30 cellular contexts compared by ENCODE assay signal in the genomic region with DNA sequence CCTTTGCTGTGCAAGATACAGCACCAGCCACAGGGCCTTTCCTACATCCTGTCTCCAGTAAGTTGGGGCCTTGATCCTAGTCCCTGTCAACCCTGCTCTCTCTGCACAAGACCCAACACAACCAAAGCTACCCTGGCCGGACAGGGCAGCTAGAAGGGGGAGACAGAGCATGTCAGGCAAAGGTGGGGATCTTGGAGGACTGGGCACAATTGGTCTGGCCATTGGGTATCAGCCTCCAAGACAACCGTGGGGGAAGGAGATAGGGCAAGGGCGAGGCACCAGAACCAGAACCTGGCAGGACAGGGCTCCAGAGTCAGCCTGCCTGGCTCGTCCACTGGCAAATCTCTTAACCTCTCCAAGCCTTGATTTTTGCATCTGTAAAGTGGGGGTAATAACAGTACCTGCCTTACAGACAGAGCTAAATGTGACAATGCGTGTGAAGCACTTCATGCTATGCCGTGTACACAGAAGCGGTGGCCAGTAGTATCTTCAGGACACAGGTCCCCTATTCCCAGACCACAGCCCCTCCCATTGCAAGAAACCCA. TPM values are rescaled to one million over a fixed set of nuclear protein-coding genes. Genes with fewer than 3 reads are reported as not detected.
DNase-seq lines count a peak whose midpoint lies in the region; ATAC-seq, FAIRE-seq and TF ChIP-seq lines count a peak whose summit lies in the region.
"Had no signal": no experiment of that assay in that cellular context is flagged by ENCODE, and none has a peak within 500 bp of the region (broad histone marks: within the 10 kb centered on the region; RNA-seq: fewer than 3 reads in every experiment).

No MANE protein-coding gene starts in this region.

- no peaks in the 10 kb centered on the region for H3K79me1 ChIP-seq in H1 (ENCODE audit: low read depth, low read length)
- H3K79me1 ChIP-seq in H9 (ENCODE audit: insufficient read depth, low read depth, low read length, poor library complexity, severe bottlenecking), result no peaks in the 10 kb centered on the region

- H2BK15ac ChIP-seq in H1 (ENCODE audit: low read length) (peak overlapping the region; percentile 53; the same call in 1 of the 2 replicates), H9 (ENCODE audit: low read depth, low read length) (no peak overlapping the region)

- H3K23me2 ChIP-seq in H1 (ENCODE audit: low read depth, low read length) (peaks cover 10% of the 10 kb centered on the region; the same call in 1 of the 2 replicates), H9 (ENCODE audit: insufficient read length, low read depth, low read length, poor library complexity, severe bottlenecking) (peaks cover 8% of the 10 kb centered on the region)

- no peaks in the 10 kb centered on the region for H3K9me3 ChIP-seq in CD4-positive, CD25-positive, alpha-beta regulatory T cell (ENCODE audit: control insufficient read depth in 2 of 2, low read length in 2 of 2)
- H3K9me3 ChIP-seq in H1 (ENCODE audit: insufficient read depth in 2 of 2, low read depth in 1 of 2, low read length in 1 of 2) (no peaks in the 10 kb centered on the region), gastrocnemius medialis (no peaks in the 10 kb centered on the region), H9 (ENCODE audit: control insufficient read depth, low read depth, low read length) (no peaks in the 10 kb centered on the region)
- H3K9me3 ChIP-seq: lower lobe of right lung, MG63, mucosa of descending colon, testis had no signal

- no peak overlapping the region for H3K27ac ChIP-seq in CD4-positive, CD25-positive, alpha-beta regulatory T cell (ENCODE audit: insufficient read depth, low read length, poor library complexity, severe bottlenecking)
- H3K27ac ChIP-seq in H1 (ENCODE audit: low read depth, low read length), result no peak overlapping the region
- H3K27ac ChIP-seq in gastrocnemius medialis, result peak overlapping the region; percentile 44 to 99 (median 70)
- no peak overlapping the region for H3K27ac ChIP-seq in H9 (ENCODE audit: insufficient read length, low read depth, low read length)
- H3K27ac ChIP-seq: lower lobe of right lung, SK-N-MC, testis had no signal

- peaks cover 0 to 18% (median 4%) of the 10 kb centered on the region in 4 donors for H3K4me1 Mint-ChIP-seq in CD4-positive, CD25-positive, alpha-beta regulatory T cell
- H3K4me1 Mint-ChIP-seq in activated T-cell treated with anti-CD3 and anti-CD28 coated beads, Interleukin-2, amount 50 U/mL, for 24 hours (ENCODE audit: low read depth), result peaks cover 23% of the 10 kb centered on the region
- peaks cover 14 to 28% of the 10 kb centered on the region in 2 experiments for H3K4me1 Mint-ChIP-seq in H9

- H3K4me3 ChIP-seq in CD4-positive, CD25-positive, alpha-beta regulatory T cell (ENCODE audit: low read depth, low read length), result no peak overlapping the region
- H3K4me3 ChIP-seq in H1 (ENCODE audit: extremely low read depth in 1 of 4, insufficient read depth in 2 of 4, low read depth in 3 of 4, low read length in 4 of 4), result no peak overlapping the region
- H3K4me3 ChIP-seq in gastrocnemius medialis, result no peak overlapping the region
- H3K4me3 ChIP-seq: GM23338, lower lobe of right lung, MG63, mucosa of descending colon, SK-N-MC, testis had no signal

- H3K9ac ChIP-seq in H1 (replicated peaks in 1 of 4; ENCODE audit: extremely low read depth in 1 of 4, low read depth in 3 of 4, low read length in 3 of 4) (no peak overlapping the region), H9 (ENCODE audit: extremely low read depth, insufficient read length, low read length) (no peak overlapping the region)

- POLR2A ChIA-PET in HEK293T (lab: Yijun Ruan, JAX), result no interaction called here
- POLR2A ChIA-PET in H1 (lab: Charles Lee; ENCODE audit: partially characterized antibody), result interaction anchor here (0.7 to 5.3 kb wide), 6 partner anchors 14 to 89 kb away, joined by 3 to 57 read pairs (median 4); partner anchors contain the start of gene JADE2

- H3K4me1 ChIP-seq in CD4-positive, CD25-positive, alpha-beta regulatory T cell (ENCODE audit: control insufficient read depth, insufficient read depth, low read length, poor library complexity, severe bottlenecking), result peaks cover 15% of the 10 kb centered on the region
- H3K4me1 ChIP-seq in H1 (replicated peaks in 1 of 4; ENCODE audit: control insufficient read depth in 3 of 4, insufficient read depth in 4 of 4, low read length in 3 of 4) (peaks cover 2 to 23% (median 5%) of the 10 kb centered on the region in 4 experiments), gastrocnemius medialis (peaks cover 41 to 58% of the 10 kb centered on the region in 2 donors), H9 (ENCODE audit: insufficient read depth, low read length) (peaks cover 4% of the 10 kb centered on the region; the same call in 1 of the 2 replicates)

- no peak overlapping the region for H4K5ac ChIP-seq in H1 (ENCODE audit: insufficient read length, low read depth, low read length)
- H4K5ac ChIP-seq in H9 (ENCODE audit: insufficient read length, low read depth, low read length), result no peak overlapping the region

- TF ChIP-seq CTCF in H1 (IDR thresholded peaks at IDR 0.05; ENCODE audit: control extremely low read depth in 1 of 3, insufficient read depth in 1 of 3, low read depth in 1 of 3, low read length in 3 of 3), result no peak
- no peak for TF ChIP-seq CTCF in gastrocnemius medialis (IDR thresholded peaks at IDR 0.05 in 4 of 5, conservative IDR thresholded peaks at IDR 0.05 in 1 of 5)
- no peak for TF ChIP-seq CTCF in H9 (conservative IDR thresholded peaks at IDR 0.05)

- H3K27me3 Mint-ChIP-seq in CD4-positive, CD25-positive, alpha-beta regulatory T cell, result no peaks in the 10 kb centered on the region
- no peaks in the 10 kb centered on the region for H3K27me3 Mint-ChIP-seq in activated T-cell treated with anti-CD3 and anti-CD28 coated beads, Interleukin-2, amount 50 U/mL, for 24 hours
- H3K27me3 Mint-ChIP-seq in H9 (ENCODE audit: low read depth), result peaks cover 1% of the 10 kb centered on the region
- H3K27me3 Mint-ChIP-seq: activated B cell treated with CpG ODN at 0.5 μM for 24 hours; activated CD4-positive, alpha-beta T cell treated with anti-CD3 and anti-CD28 coated beads, Interleukin-2, amount 10 ng/mL, durations not matched to agents 7 days and 5 days had no signal

- H3K36me3 ChIP-seq in CD4-positive, CD25-positive, alpha-beta regulatory T cell (ENCODE audit: control insufficient read depth, insufficient read depth, low read length), result no peaks in the 10 kb centered on the region
- H3K36me3 ChIP-seq in H1 (ENCODE audit: control insufficient read depth in 2 of 4, insufficient read depth in 4 of 4, low read length in 3 of 4), result no peaks in the 10 kb centered on the region
- H3K36me3 ChIP-seq in gastrocnemius medialis, result no peaks in the 10 kb centered on the region
- H3K36me3 ChIP-seq: lower lobe of right lung, MG63 had no signal

- H3K18ac ChIP-seq in H1 (ENCODE audit: extremely low read depth, low read length) (no peak overlapping the region), H9 (ENCODE audit: insufficient read length, low read depth, low read length) (no peak overlapping the region)

- no peak overlapping the region for H3T11ph ChIP-seq in H9 (ENCODE audit: low read length)

- WGBS in H1 (ENCODE audit: extremely low coverage in 1 of 2, insufficient coverage in 1 of 2, insufficient read length in 1 of 2, insufficient replicate concordance in 2 of 2, low coverage in 1 of 2, low lambda C conversion rate in 2 of 2, missing lambda C conversion rate in 1 of 2), 2 experiments, result 89% methylated on average over 7 of the region's 7 CpGs; no CpG with 5 or more reads in 1 of the 2 experiments
- WGBS in H9 (ENCODE audit: extremely low coverage, insufficient read length, low lambda C conversion rate), result no CpG with 5 or more reads among the region's 7 CpGs

- H3K4ac ChIP-seq in H1 (replicated peaks; ENCODE audit: insufficient read length, low read depth, low read length), result no peak overlapping the region
- H3K4ac ChIP-seq in H9 (ENCODE audit: low read depth, low read length), result no peak overlapping the region

- no peak for TF ChIP-seq EP300 in H1 (IDR thresholded peaks at IDR 0.05; ENCODE audit: borderline replicate concordance in 1 of 2, low read depth in 2 of 2, low read length in 2 of 2)

- no peak for ATAC-seq in CD4-positive, CD25-positive, alpha-beta regulatory T cell (ENCODE audit: low read depth in 2 of 2)
- ATAC-seq in gastrocnemius medialis, result no peak
- ATAC-seq: GM23338; lower lobe of right lung; mucosa of descending colon; natural killer cell; stimulated activated naive CD8-positive, alpha-beta T cell treated with anti-CD3 and anti-CD28 coated beads, Interleukin-15, Interleukin-2, amounts not matched to agents 100 U/mL and 50 U/mL, for 24 hours had no signal

- TF ChIP-seq POLR2A in H1 (IDR thresholded peaks at IDR 0.05; ENCODE audit: control extremely low read depth in 1 of 2, low read depth in 2 of 2, low read length in 2 of 2) (no peak), gastrocnemius medialis (IDR thresholded peaks at IDR 0.05) (no peak)

- peak overlapping the region in 1 of 4 donors; percentile 41 for H3K4me3 Mint-ChIP-seq in CD4-positive, CD25-positive, alpha-beta regulatory T cell
- H3K4me3 Mint-ChIP-seq in activated T-cell treated with anti-CD3 and anti-CD28 coated beads, Interleukin-2, amount 50 U/mL, for 24 hours, result no peak overlapping the region
- no peak overlapping the region for H3K4me3 Mint-ChIP-seq in H9
- H3K4me3 Mint-ChIP-seq: activated B cell treated with CpG ODN at 0.5 μM for 24 hours; activated CD4-positive, alpha-beta T cell treated with anti-CD3 and anti-CD28 coated beads, Interleukin-2, amount 10 ng/mL, durations not matched to agents 7 days and 5 days; GM23338 had no signal

- H4K91ac ChIP-seq in H1 (replicated peaks; ENCODE audit: insufficient read length, low read length), result no peak overlapping the region
- no peak overlapping the region for H4K91ac ChIP-seq in H9 (ENCODE audit: insufficient read length, low read depth, low read length)

- H3K23ac ChIP-seq in H1 (ENCODE audit: insufficient read length) (no peak overlapping the region), H9 (ENCODE audit: insufficient read length, low read depth, low read length) (no peak overlapping the region)

- H2BK120ac ChIP-seq in H1 (replicated peaks; ENCODE audit: low read depth, low read length), result no peak overlapping the region
- no peak overlapping the region for H2BK120ac ChIP-seq in H9 (ENCODE audit: low read depth, low read length, poor library complexity, severe bottlenecking)

- H3K27ac Mint-ChIP-seq in CD4-positive, CD25-positive, alpha-beta regulatory T cell, result peak overlapping the region in 2 of 3 donors; percentile 62 to 64
- H3K27ac Mint-ChIP-seq in activated T-cell treated with anti-CD3 and anti-CD28 coated beads, Interleukin-2, amount 50 U/mL, for 24 hours, result no peak overlapping the region
- H3K27ac Mint-ChIP-seq in H9, result no peak overlapping the region
- H3K27ac Mint-ChIP-seq: activated B cell treated with CpG ODN at 0.5 μM for 24 hours; activated CD4-positive, alpha-beta T cell treated with anti-CD3 and anti-CD28 coated beads, Interleukin-2, amount 10 ng/mL, durations not matched to agents 7 days and 5 days; GM23338; natural killer cell had no signal

- H2BK12ac ChIP-seq in H1 (ENCODE audit: low read depth, low read length), result peak overlapping the region; percentile 53; the same call in 1 of the 2 replicates
- no peak overlapping the region for H2BK12ac ChIP-seq in H9 (ENCODE audit: insufficient read length, low read depth, low read length)

- no peak for DNase-seq in CD4-positive, CD25-positive, alpha-beta regulatory T cell
- DNase-seq in HEK293T (ENCODE audit: extremely low spot score) (peak; percentile 1), H1 (ENCODE audit: low read depth in 1 of 2, low spot score in 2 of 2) (no peak), gastrocnemius medialis (no peak), H9 (no peak), NCI-H1930 (lab: John Stamatoyannopoulos, UW) (no peak)
- DNase-seq in activated T-cell treated with anti-CD3 and anti-CD28 coated beads, Interleukin-2, amount 50 U/mL, for 24 hours, result no peak
- DNase-seq: activated B cell treated with CpG ODN at 0.5 μM for 24 hours; activated CD4-positive, alpha-beta T cell treated with anti-CD3 and anti-CD28 coated beads, Interleukin-2, amount 10 ng/mL, durations not matched to agents 7 days and 5 days; activated naive CD4-positive, alpha-beta T cell treated with anti-CD3 and anti-CD28 coated beads, Interleukin-2, amount 50 U/mL, for 16 hours; amniotic stem cell; DND-41; foreskin melanocyte; kidney glomerular epithelial cell; lower lobe of right lung; MG63; mucosa of descending colon; natural killer cell; NCI-H1105; NCI-H187 treated with DMSO at 0.1 percent for 48 hours; NCI-H2171 treated with DMSO at 0.1 percent for 48 hours; NCI-H510A; occipital lobe; RPMI8226; small intestine; stimulated activated CD4-positive, alpha-beta T cell treated with anti-CD3 and anti-CD28 coated beads, Interleukin-1b, Interleukin-23, amount 100 ng/mL, for 48 hours; stimulated activated naive CD8-positive, alpha-beta T cell treated with anti-CD3 and anti-CD28 coated beads, Interleukin-15, Interleukin-2, amounts not matched to agents 100 U/mL and 50 U/mL, for 24 hours had no signal

- no peaks in the 10 kb centered on the region for H4K20me1 ChIP-seq in H1 (replicated peaks in 1 of 2; ENCODE audit: control insufficient read depth in 1 of 2, insufficient read depth in 2 of 2, low read length in 2 of 2)
- H4K20me1 ChIP-seq in H9 (ENCODE audit: control insufficient read depth, insufficient read depth, insufficient read length), result no peaks in the 10 kb centered on the region

- peak overlapping the region; percentile 13; the same call in 1 of the 2 replicates for H2BK5ac ChIP-seq in H1 (ENCODE audit: low read depth, low read length)
- no peak overlapping the region for H2BK5ac ChIP-seq in H9 (ENCODE audit: insufficient read length, low read length)

- peaks cover 0 to 2% (median 0%) of the 10 kb centered on the region in 7 donors for H3K9me3 Mint-ChIP-seq in CD4-positive, CD25-positive, alpha-beta regulatory T cell
- H3K9me3 Mint-ChIP-seq in activated T-cell treated with anti-CD3 and anti-CD28 coated beads, Interleukin-2, amount 50 U/mL, for 24 hours, result no peaks in the 10 kb centered on the region
- no peaks in the 10 kb centered on the region for H3K9me3 Mint-ChIP-seq in H9
- H3K9me3 Mint-ChIP-seq: activated B cell treated with CpG ODN at 0.5 μM for 24 hours; activated CD4-positive, alpha-beta T cell treated with anti-CD3 and anti-CD28 coated beads, Interleukin-2, amount 10 ng/mL, durations not matched to agents 7 days and 5 days; GM23338; natural killer cell had no signal

- TF ChIP-seq RAD21 in H1 (IDR thresholded peaks at IDR 0.05 in 1 of 2, conservative IDR thresholded peaks at IDR 0.05 in 1 of 2; ENCODE audit: low read depth in 2 of 2, low read length in 2 of 2), result no peak

- FAIRE-seq in H1 (lab: Jason Lieb, UNC), result no peak
- FAIRE-seq: small intestine had no signal

- H2AK5ac ChIP-seq in H1 (ENCODE audit: low read depth, low read length) (no peak overlapping the region), H9 (ENCODE audit: insufficient read length, low read length) (no peak overlapping the region)

- no peak overlapping the region for H3K56ac ChIP-seq in H1 (replicated peaks; ENCODE audit: insufficient read length, low read depth, low read length)
- no peak overlapping the region for H3K56ac ChIP-seq in H9 (ENCODE audit: insufficient read length, low read depth, low read length)

- H4K8ac ChIP-seq in H1 (ENCODE audit: extremely low read depth, insufficient read depth, low read length) (no peak overlapping the region), H9 (replicated peaks; ENCODE audit: insufficient read length, low read depth, low read length) (no peak overlapping the region)

- CTCF ChIA-PET in HEK293T (lab: Yijun Ruan, JAX), result no interaction called here
- CTCF ChIA-PET in H1 (lab: Charles Lee; ENCODE audit: partially characterized antibody), result interaction anchor here (0.7 to 5.1 kb wide), 19 partner anchors 8 to 124 kb away, joined by 3 to 36 read pairs (median 5); partner anchors contain the start of genes CDKN2AIPNL and JADE2

- no peak overlapping the region for H3K4me2 ChIP-seq in H1 (ENCODE audit: insufficient read depth in 1 of 2, low read depth in 2 of 2, low read length in 2 of 2)
- no peak overlapping the region for H3K4me2 ChIP-seq in H9 (ENCODE audit: insufficient read depth, insufficient read length, low read length)
- H3K4me2 ChIP-seq: GM23338 had no signal

- in situ Hi-C loops in gastrocnemius medialis (cut with MboI; ENCODE audit: low sequenced_read_pairs in 4 of 4), result loop anchor here in 2 of 4 donors (10.0 kb wide), 1 partner anchor 52 kb away; no protein-coding TSS in a partner anchor

- H2BK20ac ChIP-seq in H1 (ENCODE audit: low read length) (no peak overlapping the region), H9 (ENCODE audit: low read depth, low read length, poor library complexity, severe bottlenecking) (no peak overlapping the region)

- H3K36me3 Mint-ChIP-seq in CD4-positive, CD25-positive, alpha-beta regulatory T cell, result no peaks in the 10 kb centered on the region
- no peaks in the 10 kb centered on the region for H3K36me3 Mint-ChIP-seq in activated T-cell treated with anti-CD3 and anti-CD28 coated beads, Interleukin-2, amount 50 U/mL, for 24 hours (ENCODE audit: low read depth)
- H3K36me3 Mint-ChIP-seq in H9 (ENCODE audit: insufficient read depth in 1 of 3, low read depth in 3 of 3), result no peaks in the 10 kb centered on the region
- H3K36me3 Mint-ChIP-seq: natural killer cell had no signal

- no peak overlapping the region for H2AFZ ChIP-seq in H1 (ENCODE audit: low read length)
- no peak overlapping the region for H2AFZ ChIP-seq in H9 (ENCODE audit: low read length)
- H2AFZ ChIP-seq: GM23338 had no signal

- H3K27me3 ChIP-seq in CD4-positive, CD25-positive, alpha-beta regulatory T cell (ENCODE audit: control insufficient read depth, insufficient read depth, low read length), result no peaks in the 10 kb centered on the region
- H3K27me3 ChIP-seq in H1 (replicated peaks in 1 of 4; ENCODE audit: control insufficient read depth in 3 of 4, extremely low read depth in 1 of 4, insufficient read depth in 3 of 4, low read length in 3 of 4), result no peaks in the 10 kb centered on the region
- H3K27me3 ChIP-seq in gastrocnemius medialis, result no peaks in the 10 kb centered on the region
- H3K27me3 ChIP-seq in H9 (ENCODE audit: insufficient read depth, low read length), result no peaks in the 10 kb centered on the region
- H3K27me3 ChIP-seq: MG63, testis had no signal

- H3K79me2 ChIP-seq in H1 (ENCODE audit: control insufficient read depth in 1 of 2, insufficient read depth in 2 of 2, low read length in 2 of 2) (no peaks in the 10 kb centered on the region), H9 (ENCODE audit: insufficient read depth, low read length) (no peaks in the 10 kb centered on the region)

- intact Hi-C loops in gastrocnemius medialis (cut with DNase I; ENCODE audit: low total_unique reads), result no loop called here

- H3K14ac ChIP-seq in H1 (ENCODE audit: insufficient read length), result no peak overlapping the region
- no peak overlapping the region for H3K14ac ChIP-seq in H9 (ENCODE audit: insufficient read depth, low read length)

RNA-seq across cellular contexts. Expression of gene CDKN2AIPNL, which starts 51.6 kb away (rescaled TPM):
- 13.5 TPM for total RNA-seq in CD4-positive, CD25-positive, alpha-beta regulatory T cell
- polyA plus RNA-seq in CD4-positive, CD25-positive, alpha-beta regulatory T cell, result 10 to 100 TPM; 24.6 to 32.4 (median 30.4) TPM
- total RNA-seq in H1 (2021; fragmentation: NEBNext Ultra II Directional; extraction: Animal tissue kit (Norgen Biotek cat#: 25700)), result 54.3 and 56.3 TPM in 2 replicates
- polyA plus RNA-seq in H1 (2011; rRNA removed), result 31.2 and 40.0 TPM in 2 replicates
- 44.5 TPM for polyA plus RNA-seq in H1 (2011; cell fraction: cytosol; rRNA removed)
- polyA plus RNA-seq in H1 (2011; cell fraction: nucleus; rRNA removed), result 9.6 TPM
- polyA plus RNA-seq in H1 (2012, experiment 1 of 2), result 34.7 to 41.9 TPM (median 39.4 TPM) in 4 replicates
- polyA plus RNA-seq in H1 (2012, experiment 2 of 2), result 59.9 TPM
- polyA plus RNA-seq in H1 (2013, experiment 1 of 2), result 50.3 TPM
- 51.4 TPM for polyA plus RNA-seq in H1 (2013, experiment 2 of 2)
- 10.6 and 11.7 TPM in 2 replicates for polyA minus RNA-seq in H1 (2011; rRNA and poly(A)+ RNA removed)
- polyA minus RNA-seq in H1 (2011; cell fraction: cytosol; rRNA and poly(A)+ RNA removed), result 16.8 TPM
- polyA minus RNA-seq in H1 (2011; cell fraction: nucleus; rRNA and poly(A)+ RNA removed), result 16.6 TPM
- 10 to 100 TPM; 23.6 to 58.5 (median 37.4) TPM for total RNA-seq in gastrocnemius medialis
- total RNA-seq in H9 (2021), result 60.0 and 60.3 TPM in 2 replicates

Comparison
In these comparisons a context has a peak if more than half of its experiments do, and no peak if none do; other contexts are left out.
1. H3K27ac ChIP-seq: peak in gastrocnemius medialis (4 of 4); none in CD4-positive, CD25-positive, alpha-beta regulatory T cell (single experiment), H1 (single experiment) and H9 (single experiment).
2. H3K27ac Mint-ChIP-seq: peak in CD4-positive, CD25-positive, alpha-beta regulatory T cell (2 of 3); none in activated T-cell treated with anti-CD3 and anti-CD28 coated beads, Interleukin-2, amount 50 U/mL, for 24 hours (single experiment) and H9 (0 of 3).